ENCODE assay signal across 8 cellular contexts in genomic region chr17:7704601-7705268, GRCh38. TPM values are rescaled to one million over a fixed set of nuclear protein-coding genes. Genes with fewer than 3 reads are reported as not detected.
DNase-seq lines count a peak whose midpoint lies in the region; ATAC-seq and TF ChIP-seq lines count a peak whose summit lies in the region.

TSS of gene EFNB3 (plus strand) at chr17:7705202. CDS start at chr17:7705599, 397 bp downstream.

- H3K4me3 Mint-ChIP-seq in activated T-cell treated with anti-CD3 and anti-CD28 coated beads, Interleukin-2, amount 50 U/mL, for 72 hours: peak within 1 kb of the TSS; percentile 70 to 83
- peak within 1 kb of the TSS; percentile 94 for H3K4me3 Mint-ChIP-seq in neural crest cell

- DNase-seq in activated T-cell treated with anti-CD3 and anti-CD28 coated beads, Interleukin-2, amount 50 U/mL, for 72 hours: no peak
- DNase-seq in activated T-cell treated with anti-CD3 and anti-CD28 coated beads for 4 hours (no peak), RWPE2 (ENCODE audit: low spot score) (no peak), epithelial cell of proximal tubule (ENCODE audit: low read depth) (no peak), neural crest cell (ENCODE audit: low read depth, low spot score) (no peak), KG1 (lab: John Stamatoyannopoulos, UW) (no peak), cortex of kidney (lab: John Stamatoyannopoulos, UW) (no peak)

- H3K27ac ChIP-seq in RWPE2 (ENCODE audit: poor library complexity, severe bottlenecking): no peak within 1 kb of the TSS

- ATAC-seq in activated T-cell treated with anti-CD3 and anti-CD28 coated beads, Interleukin-2, amount 50 U/mL, for 72 hours (replicated peaks in 1 of 2): peak; percentile 39 to 49
- peak; percentile 47; the same call in 2 of the 3 replicates for ATAC-seq in RWPE2 (ENCODE audit: low read depth)
- no peak for ATAC-seq in GM19463 (IDR thresholded peaks at IDR 0.05; ENCODE audit: unreplicated experiment)

- H3K36me3 ChIP-seq in RWPE2 (ENCODE audit: low read depth): peaks cover 15% of the 10 kb centered on the region; the same call in 1 of the 2 replicates

- no peaks in the 10 kb centered on the region for H3K4me1 ChIP-seq in RWPE2 (ENCODE audit: insufficient read depth, poor library complexity, severe bottlenecking)

- peaks cover 27% of the 10 kb centered on the region for H3K4me1 Mint-ChIP-seq in activated T-cell treated with anti-CD3 and anti-CD28 coated beads, Interleukin-2, amount 50 U/mL, for 72 hours (ENCODE audit: low read depth)
- peaks cover 41% of the 10 kb centered on the region for H3K4me1 Mint-ChIP-seq in neural crest cell

- no peak for TF ChIP-seq CTCF in RWPE2 (IDR thresholded peaks at IDR 0.05; ENCODE audit: poor library complexity, severe bottlenecking)
- TF ChIP-seq CTCF in epithelial cell of proximal tubule (conservative IDR thresholded peaks at IDR 0.05; ENCODE audit: low read depth, low read length): no peak
- no peak for TF ChIP-seq CTCF in neural crest cell (conservative IDR thresholded peaks at IDR 0.05)

- no peak within 1 kb of the TSS for H3K27ac Mint-ChIP-seq in activated T-cell treated with anti-CD3 and anti-CD28 coated beads, Interleukin-2, amount 50 U/mL, for 72 hours
- peak within 1 kb of the TSS; percentile 96 for H3K27ac Mint-ChIP-seq in neural crest cell (ENCODE audit: unreplicated experiment)

- H3K27me3 ChIP-seq in RWPE2 (ENCODE audit: insufficient read depth, poor library complexity, severe bottlenecking): peaks cover 37% of the 10 kb centered on the region

- peaks cover 37% of the 10 kb centered on the region for H3K27me3 Mint-ChIP-seq in activated T-cell treated with anti-CD3 and anti-CD28 coated beads, Interleukin-2, amount 50 U/mL, for 72 hours (ENCODE audit: low read depth)
- H3K27me3 Mint-ChIP-seq in neural crest cell (ENCODE audit: low read depth): peaks cover 15% of the 10 kb centered on the region

- H3K4me3 ChIP-seq in RWPE2 (ENCODE audit: severe bottlenecking) (peak within 1 kb of the TSS; percentile 9), epithelial cell of proximal tubule (ENCODE audit: low read depth, low read length) (peak within 1 kb of the TSS; percentile 43)

- H3K9me3 Mint-ChIP-seq in activated T-cell treated with anti-CD3 and anti-CD28 coated beads, Interleukin-2, amount 50 U/mL, for 72 hours: no peaks in the 10 kb centered on the region
- no peaks in the 10 kb centered on the region for H3K9me3 Mint-ChIP-seq in neural crest cell

- H3K9me3 ChIP-seq in RWPE2 (ENCODE audit: severe bottlenecking): no peaks in the 10 kb centered on the region

- peaks cover 0 to 6% of the 10 kb centered on the region in 2 donors for H3K36me3 Mint-ChIP-seq in activated T-cell treated with anti-CD3 and anti-CD28 coated beads, Interleukin-2, amount 50 U/mL, for 72 hours (ENCODE audit: insufficient read depth in 2 of 2)
- peaks cover 2% of the 10 kb centered on the region for H3K36me3 Mint-ChIP-seq in neural crest cell (ENCODE audit: low read depth)

RNA-seq across cellular contexts. Expression of gene EFNB3, which starts in this region (rescaled TPM):
- not detected for total RNA-seq in activated T-cell treated with anti-CD3 and anti-CD28 coated beads, Interleukin-2, amount 50 U/mL, for 72 hours
- total RNA-seq in epithelial cell of proximal tubule (0.94 and 1.7 TPM in 2 replicates), neural crest cell (25.3 and 25.5 TPM in 2 replicates)

Comparison
In these comparisons a context has a peak if more than half of its experiments do, and no peak if none do; other contexts are left out.
1. Peak in ATAC-seq in activated T-cell treated with anti-CD3 and anti-CD28 coated beads, Interleukin-2, amount 50 U/mL, for 72 hours; RNA of the gene not detected or under 1 TPM.